1 cellular context compared by ENCODE assay signal in the genomic region with DNA sequence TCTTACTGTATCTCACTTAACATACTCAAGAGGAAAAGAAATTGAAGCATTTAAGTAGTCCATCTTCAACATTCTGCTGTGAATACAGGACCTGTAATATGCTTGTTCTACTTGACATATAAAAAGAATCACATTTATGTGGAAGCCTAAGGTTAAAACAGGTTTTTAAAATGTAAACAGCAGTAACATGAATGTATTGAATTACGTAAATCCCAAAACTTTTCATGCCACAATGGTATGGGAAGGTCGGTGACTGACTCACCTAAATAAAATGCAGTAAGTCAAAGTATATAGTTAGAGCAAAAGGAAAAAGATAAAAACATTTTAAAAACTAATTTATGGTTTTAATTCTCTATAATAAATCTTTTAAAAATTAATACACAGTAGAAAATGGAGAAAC.
TF ChIP-seq lines count a peak whose summit lies in the region.

No MANE protein-coding gene starts in this region.

TF ChIP-seq in HEK293, 187 proteins besides CTCF, POLR2A, EP300 and RAD21 (continued from another document):
- TF ChIP-seq, protein P1, sequence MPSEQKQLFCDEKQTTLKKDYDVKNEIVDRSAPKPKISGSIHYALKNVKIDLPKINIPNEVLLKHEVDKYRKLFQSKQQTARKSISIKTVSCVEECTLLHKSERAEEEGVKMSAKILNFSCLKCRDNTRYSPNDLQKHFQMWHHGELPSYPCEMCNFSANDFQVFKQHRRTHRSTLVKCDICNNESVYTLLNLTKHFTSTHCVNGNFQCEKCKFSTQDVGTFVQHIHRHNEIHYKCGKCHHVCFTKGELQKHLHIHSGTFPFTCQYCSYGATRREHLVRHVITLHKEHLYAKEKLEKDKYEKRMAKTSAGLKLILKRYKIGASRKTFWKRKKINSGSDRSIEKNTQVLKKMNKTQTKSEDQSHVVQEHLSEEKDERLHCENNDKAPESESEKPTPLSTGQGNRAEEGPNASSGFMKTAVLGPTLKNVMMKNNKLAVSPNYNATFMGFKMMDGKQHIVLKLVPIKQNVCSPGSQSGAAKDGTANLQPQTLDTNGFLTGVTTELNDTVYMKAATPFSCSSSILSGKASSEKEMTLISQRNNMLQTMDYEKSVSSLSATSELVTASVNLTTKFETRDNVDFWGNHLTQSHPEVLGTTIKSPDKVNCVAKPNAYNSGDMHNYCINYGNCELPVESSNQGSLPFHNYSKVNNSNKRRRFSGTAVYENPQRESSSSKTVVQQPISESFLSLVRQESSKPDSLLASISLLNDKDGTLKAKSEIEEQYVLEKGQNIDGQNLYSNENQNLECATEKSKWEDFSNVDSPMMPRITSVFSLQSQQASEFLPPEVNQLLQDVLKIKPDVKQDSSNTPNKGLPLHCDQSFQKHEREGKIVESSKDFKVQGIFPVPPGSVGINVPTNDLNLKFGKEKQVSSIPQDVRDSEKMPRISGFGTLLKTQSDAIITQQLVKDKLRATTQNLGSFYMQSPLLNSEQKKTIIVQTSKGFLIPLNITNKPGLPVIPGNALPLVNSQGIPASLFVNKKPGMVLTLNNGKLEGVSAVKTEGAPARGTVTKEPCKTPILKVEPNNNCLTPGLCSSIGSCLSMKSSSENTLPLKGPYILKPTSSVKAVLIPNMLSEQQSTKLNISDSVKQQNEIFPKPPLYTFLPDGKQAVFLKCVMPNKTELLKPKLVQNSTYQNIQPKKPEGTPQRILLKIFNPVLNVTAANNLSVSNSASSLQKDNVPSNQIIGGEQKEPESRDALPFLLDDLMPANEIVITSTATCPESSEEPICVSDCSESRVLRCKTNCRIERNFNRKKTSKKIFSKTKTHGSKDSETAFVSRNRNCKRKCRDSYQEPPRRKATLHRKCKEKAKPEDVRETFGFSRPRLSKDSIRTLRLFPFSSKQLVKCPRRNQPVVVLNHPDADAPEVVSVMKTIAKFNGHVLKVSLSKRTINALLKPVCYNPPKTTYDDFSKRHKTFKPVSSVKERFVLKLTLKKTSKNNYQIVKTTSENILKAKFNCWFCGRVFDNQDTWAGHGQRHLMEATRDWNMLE (tag by site-specific recombination; conservative IDR thresholded peaks at IDR 0.05; ENCODE audit: low read depth): no peak
- no peak for TF ChIP-seq ZNF155 (tag by site-specific recombination; IDR thresholded peaks at IDR 0.05)
